ENCODE assay signal across 16 cellular contexts in the genomic region with DNA sequence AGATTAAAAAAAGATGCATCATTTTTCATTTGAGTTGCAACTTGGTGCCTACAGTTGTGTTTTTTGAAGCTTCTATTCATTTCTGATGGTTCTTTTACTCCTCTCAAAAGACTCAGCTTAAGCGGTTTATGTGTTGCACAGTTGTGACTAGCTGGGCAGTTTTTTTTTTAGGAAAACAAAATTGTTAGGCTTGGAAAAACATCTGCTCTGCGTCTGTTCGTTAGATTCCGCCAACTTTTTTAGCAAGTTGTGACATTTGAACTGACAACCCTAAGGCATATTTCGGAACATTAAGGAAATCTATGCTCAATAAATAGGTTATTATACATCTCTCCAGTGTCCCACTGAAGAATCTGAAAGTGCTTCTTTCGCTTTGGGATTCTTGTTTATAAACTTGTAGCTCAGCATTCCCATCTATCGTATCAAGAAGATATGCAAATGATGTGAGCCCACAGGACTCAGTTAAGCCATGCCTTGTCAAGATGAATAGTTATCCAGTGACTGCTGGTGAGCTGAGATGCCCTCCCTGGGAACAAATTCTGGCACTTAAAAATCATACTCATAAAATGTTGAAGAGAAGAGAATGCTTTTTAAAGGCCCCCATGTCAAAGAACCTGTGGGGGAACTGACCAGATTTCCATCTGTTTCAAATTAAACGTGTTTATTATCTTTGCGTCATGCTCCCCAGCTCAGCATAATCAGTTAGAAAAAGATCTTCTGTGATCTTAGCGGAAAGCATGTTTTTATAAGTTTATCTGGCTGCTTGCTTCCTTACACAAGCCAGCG.
DNase-seq lines count a peak whose midpoint lies in the region; ATAC-seq, FAIRE-seq and TF ChIP-seq lines count a peak whose summit lies in the region.
"Had no signal": no experiment of that assay in that cellular context is flagged by ENCODE, and none has a peak within 500 bp of the region (broad histone marks: within the 10 kb centered on the region; RNA-seq: fewer than 3 reads in every experiment).

No MANE protein-coding gene starts in this region.

- ATAC-seq in left ventricle myocardium superior (peak; percentile 62), HG03095 (IDR thresholded peaks at IDR 0.05; ENCODE audit: unreplicated experiment) (no peak)
- ATAC-seq: CD8-positive, alpha-beta T cell; stimulated activated memory B cell treated with anti-CD40 and anti-IgM and Interleukin-4, amounts not matched to agents 10 μg/mL and 1 μg/mL and 100 μg/mL, for 72 hours had no signal

- peak overlapping the region; percentile 76 for H3K4me2 ChIP-seq in smooth muscle cell

- no peaks in the 10 kb centered on the region for H3K9me3 ChIP-seq in smooth muscle cell (replicated peaks; ENCODE audit: low read depth)

- H3K79me2 ChIP-seq in smooth muscle cell (ENCODE audit: low read depth) = no peaks in the 10 kb centered on the region

- H3K9ac ChIP-seq in smooth muscle cell (ENCODE audit: low read depth) = no peak overlapping the region

- H3K4me3 ChIP-seq in WI38 (ENCODE audit: low read depth, low read length) = peak overlapping the region; percentile 36
- H3K4me3 ChIP-seq in smooth muscle cell = peak overlapping the region; percentile 3

- H3K36me3 ChIP-seq in smooth muscle cell (ENCODE audit: low read depth) = no peaks in the 10 kb centered on the region

- FAIRE-seq in D721Med (lab: Jason Lieb, UNC) = no peak
- FAIRE-seq: colon had no signal

- DNase-seq in DMS 273 (lab: John Stamatoyannopoulos, UW; ENCODE audit: unreplicated experiment) (peak; percentile 67), left ventricle myocardium superior (no peak), smooth muscle cell (lab: John Stamatoyannopoulos, UW; ENCODE audit: unreplicated experiment) (no peak), activated T-cell treated with anti-CD3 and anti-CD28 coated beads for 4 hours (no peak), NCI-H774 (lab: John Stamatoyannopoulos, UW) (no peak), D721Med (ENCODE audit: insufficient read length, low spot score) (no peak)
- DNase-seq: activated B cell treated with CpG ODN at 0.5 μM for 24 hours; activated CD8-positive, alpha-beta memory T cell treated with anti-CD3 and anti-CD28 coated beads, Interleukin-2, amount 50 U/mL, for 48 hours; activated naive CD8-positive, alpha-beta T cell treated with anti-CD3 and anti-CD28 coated beads for 36 hours; CD8-positive, alpha-beta T cell; NCI-H2081 treated with DMSO at 0.1 percent for 48 hours; stimulated activated CD4-positive, alpha-beta T cell treated with anti-CD3 and anti-CD28 coated beads, Interleukin-4, amount 100 ng/mL, for 4 hours had no signal

- H3K4me1 ChIP-seq in smooth muscle cell (ENCODE audit: low read depth) = peaks cover 6% of the 10 kb centered on the region

- intact Hi-C loops in left ventricle myocardium superior (cut with micrococcal nuclease) = no loop called here

- peaks cover 18% of the 10 kb centered on the region for H3F3A ChIP-seq in smooth muscle cell (ENCODE audit: low read depth)

- H3K27me3 ChIP-seq in smooth muscle cell (ENCODE audit: low read depth) = no peaks in the 10 kb centered on the region

- H3K27ac ChIP-seq in smooth muscle cell (ENCODE audit: low read depth) = peak overlapping the region; percentile 64

- 17% methylated on average over 11 of the region's 11 CpGs for WGBS in smooth muscle cell (ENCODE audit: low lambda C conversion rate)

- TF ChIP-seq CTCF in WI38 (IDR thresholded peaks at IDR 0.05; ENCODE audit: low read depth, low read length) (no peak), smooth muscle cell (IDR thresholded peaks at IDR 0.05; ENCODE audit: borderline replicate concordance, insufficient read depth, poor library complexity, severe bottlenecking) (no peak), D721Med (IDR thresholded peaks at IDR 0.05; ENCODE audit: insufficient read depth, missing control alignments) (no peak)

- H2AFZ ChIP-seq in smooth muscle cell (ENCODE audit: low read depth) = no peak overlapping the region

- no peaks in the 10 kb centered on the region for H4K20me1 ChIP-seq in smooth muscle cell (ENCODE audit: low read depth)
